Comparison of ENCODE assay signal across 11 cellular contexts in the genomic region with DNA sequence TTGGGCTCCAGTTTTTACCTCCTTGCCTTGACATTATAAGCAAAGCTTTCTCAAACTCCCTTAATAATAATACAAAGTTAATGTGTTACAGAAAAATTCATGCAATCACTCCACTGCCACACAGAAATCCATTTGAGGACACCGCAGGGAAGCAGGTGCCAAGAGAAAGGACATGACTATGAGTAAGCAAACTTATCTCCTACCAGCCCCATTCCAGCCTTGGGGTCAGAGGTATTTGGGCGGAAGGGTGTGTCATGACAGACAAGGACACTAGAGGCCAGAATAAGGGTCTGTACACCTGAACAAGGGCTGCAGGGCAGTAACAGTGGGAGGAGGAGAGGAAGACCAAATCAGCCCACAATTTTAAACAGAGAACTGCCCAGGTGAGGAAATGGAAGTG. TPM values are rescaled to one million over a fixed set of nuclear protein-coding genes. Genes with fewer than 3 reads are reported as not detected.
A peak's percentile ranks its signal among the peaks of the same experiment; 100 is the strongest.
DNase-seq lines count a peak whose midpoint lies in the region; ATAC-seq and TF ChIP-seq lines count a peak whose summit lies in the region.
"Had no signal": no experiment of that assay in that cellular context is flagged by ENCODE, and none has a peak within 500 bp of the region (broad histone marks: within the 10 kb centered on the region; RNA-seq: fewer than 3 reads in every experiment).

No MANE protein-coding gene starts in this region.

- DNase-seq in activated naive CD4-positive, alpha-beta T cell treated with anti-CD3 and anti-CD28 coated beads for 36 hours, result no peak
- DNase-seq in activated naive CD4-positive, alpha-beta T cell treated with anti-CD3 and anti-CD28 coated beads, Interleukin-2, amount 50 U/mL, for 16 hours, result no peak
- peak; percentile 66 for DNase-seq in lung (ENCODE audit: low spot score)
- DNase-seq in type B pancreatic cell (ENCODE audit: extremely low spot score, unreplicated experiment), result no peak
- no peak for DNase-seq in NCI-H1417 (lab: John Stamatoyannopoulos, UW)
- DNase-seq in activated CD4-positive, alpha-beta T cell treated with anti-CD3 and anti-CD28 coated beads, Interleukin-2, amount 50 U/mL, for 4 hours, result no peak
- DNase-seq: activated CD4-positive, alpha-beta T cell treated with anti-CD3 and anti-CD28 coated beads for 4 hours; NCI-H526 had no signal

- no peaks in the 10 kb centered on the region for H3K27me3 ChIP-seq in lung (ENCODE audit: control insufficient read depth, insufficient read depth)
- H3K27me3 ChIP-seq: BLaER1 treated with 17β-estradiol and CSF1 and Interleukin-3, amounts not matched to agents 10 nM and 100 nM had no signal

- ATAC-seq in lung (ENCODE audit: insufficient read depth, low FRiP score) (peak; percentile 46), HG03025 (IDR thresholded peaks at IDR 0.05; ENCODE audit: low FRiP score, unreplicated experiment) (no peak)

- H3K4me1 Mint-ChIP-seq in activated naive CD4-positive, alpha-beta T cell treated with anti-CD3 and anti-CD28 coated beads for 36 hours (ENCODE audit: low read depth), result peaks cover 54% of the 10 kb centered on the region
- peaks cover 55% of the 10 kb centered on the region for H3K4me1 Mint-ChIP-seq in activated naive CD8-positive, alpha-beta T cell (ENCODE audit: low read depth)
- peaks cover 36% of the 10 kb centered on the region for H3K4me1 Mint-ChIP-seq in type B pancreatic cell (ENCODE audit: unreplicated experiment)

- H3K36me3 Mint-ChIP-seq in activated naive CD4-positive, alpha-beta T cell treated with anti-CD3 and anti-CD28 coated beads for 36 hours (ENCODE audit: low read depth), result peaks cover 56% of the 10 kb centered on the region
- H3K36me3 Mint-ChIP-seq in activated naive CD8-positive, alpha-beta T cell, result peaks cover 21% of the 10 kb centered on the region
- H3K36me3 Mint-ChIP-seq in type B pancreatic cell, result peaks cover 50% of the 10 kb centered on the region

- CTCF ChIA-PET in activated naive CD4-positive, alpha-beta T cell treated with anti-CD3 and anti-CD28 coated beads for 36 hours (lab: Charles Lee), result no interaction called here

- TF ChIP-seq CTCF in lung (IDR thresholded peaks at IDR 0.05; ENCODE audit: control extremely low read depth, extremely low read depth), result no peak
- TF ChIP-seq CTCF in type B pancreatic cell (conservative IDR thresholded peaks at IDR 0.05), result no peak

- peak overlapping the region; percentile 90 for H3K27ac Mint-ChIP-seq in activated naive CD4-positive, alpha-beta T cell treated with anti-CD3 and anti-CD28 coated beads for 36 hours
- peak overlapping the region; percentile 88 for H3K27ac Mint-ChIP-seq in activated naive CD8-positive, alpha-beta T cell
- peak overlapping the region; percentile 97 for H3K27ac Mint-ChIP-seq in type B pancreatic cell

- no peak overlapping the region for H3K4me3 ChIP-seq in lung
- H3K4me3 ChIP-seq: BLaER1 treated with 17β-estradiol and CSF1 and Interleukin-3, amounts not matched to agents 10 nM and 100 nM had no signal

- no peak overlapping the region for H3K4me3 Mint-ChIP-seq in activated naive CD4-positive, alpha-beta T cell treated with anti-CD3 and anti-CD28 coated beads for 36 hours
- no peak overlapping the region for H3K4me3 Mint-ChIP-seq in activated naive CD8-positive, alpha-beta T cell
- peak overlapping the region; percentile 57 for H3K4me3 Mint-ChIP-seq in type B pancreatic cell

- peak overlapping the region; percentile 61 to 81 for H3K27ac ChIP-seq in lung (ENCODE audit: low read depth in 1 of 2, low read length in 1 of 2)

- no peaks in the 10 kb centered on the region for H3K27me3 Mint-ChIP-seq in activated naive CD4-positive, alpha-beta T cell treated with anti-CD3 and anti-CD28 coated beads for 36 hours (ENCODE audit: low read depth)
- H3K27me3 Mint-ChIP-seq in activated naive CD8-positive, alpha-beta T cell, result no peaks in the 10 kb centered on the region
- no peaks in the 10 kb centered on the region for H3K27me3 Mint-ChIP-seq in type B pancreatic cell

- no peaks in the 10 kb centered on the region for H3K9me3 Mint-ChIP-seq in activated naive CD4-positive, alpha-beta T cell treated with anti-CD3 and anti-CD28 coated beads for 36 hours
- no peaks in the 10 kb centered on the region for H3K9me3 Mint-ChIP-seq in activated naive CD8-positive, alpha-beta T cell (ENCODE audit: low read depth)
- H3K9me3 Mint-ChIP-seq in type B pancreatic cell, result no peaks in the 10 kb centered on the region

- H3K9me3 ChIP-seq in lung (ENCODE audit: control insufficient read depth in 2 of 2, insufficient read depth in 1 of 2, low read length in 1 of 2), result no peaks in the 10 kb centered on the region
- H3K9me3 ChIP-seq: BLaER1 treated with 17β-estradiol and CSF1 and Interleukin-3, amounts not matched to agents 10 nM and 100 nM had no signal

- intact Hi-C loops in activated naive CD4-positive, alpha-beta T cell treated with anti-CD3 and anti-CD28 coated beads for 36 hours (cut with micrococcal nuclease), result loop anchor here (1.0 kb wide), 1 partner anchor 13 kb away; no protein-coding TSS in a partner anchor

- H3K4me1 ChIP-seq in lung (ENCODE audit: control insufficient read depth in 2 of 2, insufficient read depth in 2 of 2, low read length in 2 of 2), result peaks cover 5 to 9% of the 10 kb centered on the region in 2 donors

- WGBS in lung, 2 donors, result 72 to 91% methylated on average over 2 of the region's 2 CpGs

- peaks cover 33 to 38% of the 10 kb centered on the region in 2 donors for H3K36me3 ChIP-seq in lung (ENCODE audit: control insufficient read depth in 2 of 2, insufficient read depth in 2 of 2, low read length in 2 of 2)

RNA-seq across cellular contexts. Expression of gene GNG3, which starts 5.9 kb away (rescaled TPM):
- not detected for total RNA-seq in activated naive CD4-positive, alpha-beta T cell treated with anti-CD3 and anti-CD28 coated beads for 36 hours
- total RNA-seq in lung, result under 1 TPM in 1 of 2 donors, not detected in 1; 0.40 TPM
- under 1 TPM; 0.05 to 0.26 TPM for polyA plus RNA-seq in lung
- 0.88 and 4.7 TPM in 2 replicates for total RNA-seq in type B pancreatic cell (ENCODE audit: low replicate concordance)

RNA-seq across cellular contexts. Expression of gene BSCL2, which starts 6.1 kb away (rescaled TPM):
- total RNA-seq in activated naive CD4-positive, alpha-beta T cell treated with anti-CD3 and anti-CD28 coated beads for 36 hours, result 10 to 100 TPM; 13.8 to 17.3 TPM
- total RNA-seq in lung (100 to 1,000 TPM in 1 of 2 donors, 10 to 100 TPM in 1; 30.7 to 120 TPM), type B pancreatic cell (ENCODE audit: low replicate concordance) (93.5 and 94.6 TPM in 2 replicates)
- polyA plus RNA-seq in lung, result 100 to 1,000 TPM in 1 of 2 donors, 10 to 100 TPM in 1; 65.7 to 190 TPM

RNA-seq across cellular contexts. Expression of gene HNRNPUL2, which starts 13.9 kb away (rescaled TPM):
- 10 to 100 TPM; 58.6 to 61.5 TPM for total RNA-seq in activated naive CD4-positive, alpha-beta T cell treated with anti-CD3 and anti-CD28 coated beads for 36 hours
- 10 to 100 TPM; 41.4 to 53.1 TPM for total RNA-seq in lung
- 10 to 100 TPM; 25.6 to 29.5 TPM for polyA plus RNA-seq in lung
- total RNA-seq in type B pancreatic cell (ENCODE audit: low replicate concordance), result 44.8 and 63.7 TPM in 2 replicates

RNA-seq across cellular contexts. Expression of gene TTC9C, which starts 14.9 kb away (rescaled TPM):
- total RNA-seq in activated naive CD4-positive, alpha-beta T cell treated with anti-CD3 and anti-CD28 coated beads for 36 hours, result 10 to 100 TPM; 46.6 to 49.5 TPM
- 10 to 100 TPM; 27.7 to 33.8 TPM for total RNA-seq in lung
- polyA plus RNA-seq in lung, result 10 to 100 TPM; 22.6 to 55.5 TPM
- 34.1 and 39.0 TPM in 2 replicates for total RNA-seq in type B pancreatic cell (ENCODE audit: low replicate concordance)

RNA-seq across cellular contexts. Expression of gene LRRN4CL, which starts 24.0 kb away (rescaled TPM):
- under 1 TPM in 1 of 2 experiments, not detected in 1; 0.10 TPM for total RNA-seq in activated naive CD4-positive, alpha-beta T cell treated with anti-CD3 and anti-CD28 coated beads for 36 hours
- total RNA-seq in lung (1 to 10 TPM in 1 of 2 donors, under 1 TPM in 1; 0.57 to 2.6 TPM), type B pancreatic cell (ENCODE audit: low replicate concordance) (0.21 and 1.0 TPM in 2 replicates)
- 1 to 10 TPM in 1 of 2 donors, under 1 TPM in 1; 0.46 to 1.9 TPM for polyA plus RNA-seq in lung
